Comparison of ENCODE assay signal across 8 cellular contexts in the genomic region with DNA sequence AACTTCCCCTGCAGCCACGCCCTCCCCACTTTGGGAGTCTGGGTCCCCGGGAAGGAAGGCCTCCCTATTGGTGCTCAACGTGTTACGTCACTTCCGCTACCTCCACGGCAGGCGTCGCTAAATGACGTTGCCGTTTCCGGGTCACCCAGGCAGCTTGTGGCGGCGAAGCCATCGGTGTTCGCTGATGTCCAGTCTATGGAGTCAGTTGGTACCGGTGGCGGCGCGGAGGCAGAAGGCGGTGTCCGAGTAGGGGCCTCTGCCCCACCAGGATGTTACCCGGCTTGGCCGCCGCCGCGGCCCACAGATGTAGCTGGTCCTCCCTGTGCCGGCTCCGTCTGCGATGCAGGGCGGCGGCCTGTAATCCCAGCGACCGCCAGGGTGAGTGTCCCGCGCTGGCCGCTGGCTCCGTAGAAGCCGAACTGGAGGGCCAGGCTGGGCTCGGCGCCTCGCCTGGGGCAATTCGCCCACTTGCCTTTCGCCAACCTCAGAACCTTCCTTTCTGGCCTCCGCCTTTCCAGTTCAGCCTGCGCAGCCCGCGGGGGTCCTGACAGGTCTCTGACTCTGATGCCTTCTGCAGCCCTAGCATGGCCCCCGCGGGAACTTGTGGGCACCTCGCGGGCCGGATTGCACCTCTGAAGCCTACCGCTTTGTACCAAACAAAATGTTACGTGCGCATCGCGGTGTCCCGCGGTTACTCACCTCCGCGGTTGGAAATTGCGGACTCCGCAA. TPM values are rescaled to one million over a fixed set of nuclear protein-coding genes. Genes with fewer than 3 reads are reported as not detected.
A peak's percentile ranks its signal among the peaks of the same experiment; 100 is the strongest.
DNase-seq lines count a peak whose midpoint lies in the region; ATAC-seq and TF ChIP-seq lines count a peak whose summit lies in the region.

A gene (plus strand): TSS at position 148 of the 729 bp plus-strand sequence. CDS start 122 bp downstream, at position 270.

- CTCF ChIA-PET in BJ (lab: Yijun Ruan, JAX): interaction anchor here (1.5 kb wide), 1 partner anchor 19 kb away, joined by 6 read pairs; no protein-coding TSS in a partner anchor

- H3K27me3 ChIP-seq in BJ (ENCODE audit: control insufficient read depth, insufficient read depth, low read length): no peaks in the 10 kb centered on the region

- TF ChIP-seq CTCF in BJ (IDR thresholded peaks at IDR 0.05; ENCODE audit: insufficient read depth, low read depth, low read length): peak; percentile 52
- peak; percentile 51 for TF ChIP-seq CTCF in choroid plexus epithelial cell (conservative IDR thresholded peaks at IDR 0.05; ENCODE audit: low read depth, low read length)

- peak within 1 kb of the TSS; percentile 90 for H3K4me3 ChIP-seq in BJ (ENCODE audit: low read depth, low read length)
- peak within 1 kb of the TSS; percentile 79 for H3K4me3 ChIP-seq in choroid plexus epithelial cell (ENCODE audit: low read depth, low read length)

- ATAC-seq in HG03442 (IDR thresholded peaks at IDR 0.05; ENCODE audit: unreplicated experiment): peak; percentile 99

- POLR2A ChIA-PET in BJ (lab: Charles Lee): no interaction called here

- DNase-seq in BJ (ENCODE audit: low read depth): peak; percentile 75
- peak; percentile 94 for DNase-seq in GM19238 (ENCODE audit: insufficient read length, low spot score)
- DNase-seq in NCI-H510A treated with DMSO at 0.1 percent for 48 hours (lab: John Stamatoyannopoulos, UW): peak; percentile 87
- DNase-seq in activated CD4-positive, alpha-beta T cell treated with anti-CD3 and anti-CD28 coated beads for 24 hours (ENCODE audit: low read depth in 2 of 2): peak; percentile 81 to 85
- peak; percentile 93 for DNase-seq in choroid plexus epithelial cell (ENCODE audit: low read depth)
- peak; percentile 81 for DNase-seq in kidney glomerular epithelial cell (lab: John Stamatoyannopoulos, UW)
- peak; percentile 73 to 78 for DNase-seq in stimulated activated CD4-positive, alpha-beta T cell treated with anti-CD3 and anti-CD28 coated beads, Interleukin-1b, Interleukin-23, amount 100 ng/mL, for 1 hour (ENCODE audit: low read depth in 2 of 2)

- H3K36me3 ChIP-seq in BJ (ENCODE audit: control insufficient read depth, insufficient read depth, low read length): no peaks in the 10 kb centered on the region

RNA-seq across cellular contexts. Expression of the gene that starts here (rescaled TPM):
- polyA plus RNA-seq in BJ (2011; rRNA removed): 37.9 and 58.1 TPM in 2 replicates
- 26.1 and 29.6 TPM in 2 replicates for polyA minus RNA-seq in BJ (2011; rRNA and poly(A)+ RNA removed)

Comparison
In these comparisons a context has a peak if more than half of its experiments do, and no peak if none do; other contexts are left out.
1. Peak in every context shown above with its lines: DNase-seq, ATAC-seq and H3K4me3 ChIP-seq.